Comparison of ENCODE assay signal across 8 cellular contexts in genomic region chr9:104991144-104991953, GRCh38.
DNase-seq lines count a peak whose midpoint lies in the region; ATAC-seq and TF ChIP-seq lines count a peak whose summit lies in the region.

No MANE protein-coding gene starts in this region.

- H3K27ac Mint-ChIP-seq in IgD-negative memory B cell: peak overlapping the region; percentile 93 to 97 (median 97)
- peak overlapping the region; percentile 52 for H3K27ac Mint-ChIP-seq in activated T-helper 2 cell treated with anti-CD3 and anti-CD28 coated beads, Interferon-gamma antibody, Interleukin-2, Interleukin-4, amounts not matched to agents 10 μg/mL and 5 μg/mL and 100 μg/mL, durations not matched to agents 14 hours and 24 hours and 36 hours
- H3K27ac Mint-ChIP-seq in natural killer cell: peak overlapping the region; percentile 94 to 97

- ATAC-seq in GM21529 (IDR thresholded peaks at IDR 0.05; ENCODE audit: unreplicated experiment): peak; percentile 84
- peak; percentile 76 to 91 (median 86) for ATAC-seq in natural killer cell

- H3K27me3 Mint-ChIP-seq in IgD-negative memory B cell (peaks cover 2% of the 10 kb centered on the region), natural killer cell (ENCODE audit: low read depth in 2 of 2) (peaks cover 16 to 25% of the 10 kb centered on the region in 2 donors)
- H3K27me3 Mint-ChIP-seq in activated T-helper 2 cell treated with anti-CD3 and anti-CD28 coated beads, Interferon-gamma antibody, Interleukin-2, Interleukin-4, amounts not matched to agents 10 μg/mL and 5 μg/mL and 100 μg/mL, durations not matched to agents 14 hours and 24 hours and 36 hours (ENCODE audit: low read depth): peaks cover 70% of the 10 kb centered on the region

- no peaks in the 10 kb centered on the region for H3K9me3 Mint-ChIP-seq in IgD-negative memory B cell
- H3K9me3 Mint-ChIP-seq in activated T-helper 2 cell treated with anti-CD3 and anti-CD28 coated beads, Interferon-gamma antibody, Interleukin-2, Interleukin-4, amounts not matched to agents 10 μg/mL and 5 μg/mL and 100 μg/mL, durations not matched to agents 14 hours and 24 hours and 36 hours: no peaks in the 10 kb centered on the region
- H3K9me3 Mint-ChIP-seq in natural killer cell: no peaks in the 10 kb centered on the region

- CTCF ChIA-PET in RWPE1 (lab: Yijun Ruan, JAX): interaction anchor here (0.7 to 1.2 kb wide), 3 partner anchors 23 to 399 kb away, joined by 3 to 6 read pairs (median 3); no protein-coding TSS in a partner anchor

- H3K4me3 Mint-ChIP-seq in IgD-negative memory B cell: peak overlapping the region; percentile 89 to 97 (median 95)
- peak overlapping the region; percentile 75 for H3K4me3 Mint-ChIP-seq in activated T-helper 2 cell treated with anti-CD3 and anti-CD28 coated beads, Interferon-gamma antibody, Interleukin-2, Interleukin-4, amounts not matched to agents 10 μg/mL and 5 μg/mL and 100 μg/mL, durations not matched to agents 14 hours and 24 hours and 36 hours (ENCODE audit: low read depth)
- H3K4me3 Mint-ChIP-seq in natural killer cell: peak overlapping the region; percentile 90

- H3K4me1 Mint-ChIP-seq in IgD-negative memory B cell (peaks cover 10 to 18% (median 11%) of the 10 kb centered on the region in 3 donors), natural killer cell (peaks cover 35 to 40% of the 10 kb centered on the region in 2 donors)
- H3K4me1 Mint-ChIP-seq in activated T-helper 2 cell treated with anti-CD3 and anti-CD28 coated beads, Interferon-gamma antibody, Interleukin-2, Interleukin-4, amounts not matched to agents 10 μg/mL and 5 μg/mL and 100 μg/mL, durations not matched to agents 14 hours and 24 hours and 36 hours (ENCODE audit: low read depth): peaks cover 19% of the 10 kb centered on the region

- no peaks in the 10 kb centered on the region for H3K36me3 Mint-ChIP-seq in IgD-negative memory B cell
- H3K36me3 Mint-ChIP-seq in activated T-helper 2 cell treated with anti-CD3 and anti-CD28 coated beads, Interferon-gamma antibody, Interleukin-2, Interleukin-4, amounts not matched to agents 10 μg/mL and 5 μg/mL and 100 μg/mL, durations not matched to agents 14 hours and 24 hours and 36 hours (ENCODE audit: low read depth): no peaks in the 10 kb centered on the region
- H3K36me3 Mint-ChIP-seq in natural killer cell: no peaks in the 10 kb centered on the region

- DNase-seq in DMS 273 treated with DMSO at 0.1 percent for 48 hours (lab: John Stamatoyannopoulos, UW) (peak; percentile 83), RWPE1 (ENCODE audit: low spot score) (peak; percentile 88), fibroblast of peridontal ligament (ENCODE audit: extremely low read depth) (peak; percentile 77), natural killer cell (peak; percentile 87)
- peak; percentile 74 for DNase-seq in activated T-helper 2 cell treated with anti-CD3 and anti-CD28 coated beads, Interferon-gamma antibody, Interleukin-2, Interleukin-4, amounts not matched to agents 10 μg/mL and 5 μg/mL and 100 μg/mL, durations not matched to agents 14 hours and 24 hours and 36 hours (ENCODE audit: low spot score)
- DNase-seq in stimulated activated naive CD4-positive, alpha-beta T cell (lab: John Stamatoyannopoulos, UW): peak; percentile 72 to 88 (median 82)

- intact Hi-C loops in activated T-helper 2 cell treated with anti-CD3 and anti-CD28 coated beads, Interferon-gamma antibody, Interleukin-2, Interleukin-4, amounts not matched to agents 10 μg/mL and 5 μg/mL and 100 μg/mL, durations not matched to agents 14 hours and 24 hours and 36 hours (cut with micrococcal nuclease): loop anchor here (1.0 to 10.0 kb wide), 7 partner anchors 23 to 414 kb away; partner anchors contain the start of genes ABCA1, NIPSNAP3B and SLC44A1
- intact Hi-C loops in natural killer cell (cut with micrococcal nuclease): loop anchor here (1.0 to 10.0 kb wide), 5 partner anchors 23 to 899 kb away; partner anchors contain the start of genes SLC44A1, SMC2 and TMEM38B

- no peak for TF ChIP-seq CTCF in RWPE1 (conservative IDR thresholded peaks at IDR 0.05; ENCODE audit: low read depth)
- TF ChIP-seq CTCF in natural killer cell (IDR thresholded peaks at IDR 0.05): no peak

- POLR2A ChIA-PET in RWPE1 (lab: Yijun Ruan, JAX; ENCODE audit: low non-redundant PET): no interaction called here

- H3K27ac ChIP-seq in RWPE1: peak overlapping the region; percentile 95

Comparison
In these comparisons a context has a peak if more than half of its experiments do, and no peak if none do; other contexts are left out.
1. Peak in every context shown above with its lines: DNase-seq, ATAC-seq and H3K27ac ChIP-seq.